In the genomic region with DNA sequence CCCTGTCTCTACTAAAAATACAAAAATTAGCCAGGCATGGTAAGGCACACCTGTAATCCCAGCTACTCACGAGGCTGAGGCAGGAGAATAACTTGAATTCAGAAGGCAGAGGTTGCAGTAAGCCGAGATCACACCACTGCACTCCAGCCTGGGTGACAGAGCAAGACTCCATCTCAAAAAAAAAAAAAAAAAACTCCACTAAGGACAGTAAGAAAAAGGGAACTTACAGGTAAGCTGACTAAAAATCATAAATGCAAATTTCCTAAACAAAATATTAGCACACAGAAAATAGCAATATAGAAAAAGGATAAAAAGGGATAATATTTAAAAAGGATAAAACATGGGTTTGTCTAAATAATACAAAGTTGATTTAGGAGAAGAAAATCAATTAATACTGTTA, we compare ENCODE assay signal across 20 cellular contexts. TPM values are rescaled to one million over a fixed set of nuclear protein-coding genes. Genes with fewer than 3 reads are reported as not detected.
DNase-seq lines count a peak whose midpoint lies in the region; ATAC-seq and TF ChIP-seq lines count a peak whose summit lies in the region.
"Had no signal": no experiment of that assay in that cellular context is flagged by ENCODE, and none has a peak within 500 bp of the region (broad histone marks: within the 10 kb centered on the region; RNA-seq: fewer than 3 reads in every experiment).

No MANE protein-coding gene starts in this region.

- no peak for TF ChIP-seq CTCF in DOHH2 (IDR thresholded peaks at IDR 0.05; ENCODE audit: low read depth, low read length, poor library complexity, severe bottlenecking)
- no peak for TF ChIP-seq CTCF in activated B cell treated with CpG ODN at 0.5 μM for 24 hours (IDR thresholded peaks at IDR 0.05)
- no peak for TF ChIP-seq CTCF in GM10266 (IDR thresholded peaks at IDR 0.05; ENCODE audit: control insufficient read depth, insufficient read depth, low read depth, missing control alignments)

- no peaks in the 10 kb centered on the region for H3K27me3 ChIP-seq in DOHH2 (ENCODE audit: control insufficient read depth, low read length)
- no peaks in the 10 kb centered on the region for H3K27me3 ChIP-seq in mesenchymal stem cell (ENCODE audit: control insufficient read depth in 1 of 2, insufficient read depth in 1 of 2, low read length in 2 of 2)
- H3K27me3 ChIP-seq: BLaER1 had no signal

- peaks cover 1% of the 10 kb centered on the region for H3K27me3 Mint-ChIP-seq in activated B cell treated with CpG ODN at 0.5 μM for 24 hours
- peaks cover 15% of the 10 kb centered on the region for H3K27me3 Mint-ChIP-seq in activated naive CD4-positive, alpha-beta T cell treated with anti-CD3 and anti-CD28 coated beads, Interleukin-2, amount 10 ng/mL, durations not matched to agents 7 days and 5 days
- H3K27me3 Mint-ChIP-seq: B cell had no signal

- no peak overlapping the region for H2AK5ac ChIP-seq in mesenchymal stem cell (ENCODE audit: low read length, severe bottlenecking)

- H3K9me2 ChIP-seq in DOHH2 (replicated peaks; ENCODE audit: control insufficient read depth, low read length), result no peaks in the 10 kb centered on the region

- H3K4me1 Mint-ChIP-seq in activated B cell treated with CpG ODN at 0.5 μM for 24 hours, result peaks cover 14% of the 10 kb centered on the region
- H3K4me1 Mint-ChIP-seq in activated naive CD4-positive, alpha-beta T cell treated with anti-CD3 and anti-CD28 coated beads, Interleukin-2, amount 10 ng/mL, durations not matched to agents 7 days and 5 days, result no peaks in the 10 kb centered on the region

- no peak overlapping the region for H2BK12ac ChIP-seq in mesenchymal stem cell (ENCODE audit: low read length in 2 of 2)

- no peaks in the 10 kb centered on the region for H4K20me1 ChIP-seq in DOHH2 (ENCODE audit: control insufficient read depth, insufficient read depth, low read depth, low read length)
- H4K20me1 ChIP-seq: BLaER1 had no signal

- no peak overlapping the region for H3K18ac ChIP-seq in mesenchymal stem cell (ENCODE audit: low read depth in 1 of 2, low read length in 2 of 2)

- H3K36me3 Mint-ChIP-seq in activated B cell treated with CpG ODN at 0.5 μM for 24 hours (ENCODE audit: low read depth), result no peaks in the 10 kb centered on the region
- no peaks in the 10 kb centered on the region for H3K36me3 Mint-ChIP-seq in activated naive CD4-positive, alpha-beta T cell treated with anti-CD3 and anti-CD28 coated beads, Interleukin-2, amount 10 ng/mL, durations not matched to agents 7 days and 5 days
- H3K36me3 Mint-ChIP-seq: CD8-positive, alpha-beta T cell had no signal

- H3F3A ChIP-seq in DOHH2 (ENCODE audit: control insufficient read depth, insufficient read depth), result no peaks in the 10 kb centered on the region

- ATAC-seq in activated B cell treated with CpG ODN at 0.5 μM for 24 hours (ENCODE audit: low read depth), result peak; percentile 28
- ATAC-seq: CD8-positive, alpha-beta T cell had no signal

- no peak overlapping the region for H3K27ac Mint-ChIP-seq in activated B cell treated with CpG ODN at 0.5 μM for 24 hours
- H3K27ac Mint-ChIP-seq in activated naive CD4-positive, alpha-beta T cell treated with anti-CD3 and anti-CD28 coated beads, Interleukin-2, amount 10 ng/mL, durations not matched to agents 7 days and 5 days, result no peak overlapping the region
- H3K27ac Mint-ChIP-seq: B cell; CD4-positive, CD25-positive, alpha-beta regulatory T cell; CD8-positive, alpha-beta T cell; HFFc6 had no signal

- H3K4ac ChIP-seq in mesenchymal stem cell (ENCODE audit: low read depth in 1 of 2, low read length in 2 of 2), result no peak overlapping the region

- no peak overlapping the region for H2BK15ac ChIP-seq in mesenchymal stem cell (ENCODE audit: low read depth, poor library complexity, severe bottlenecking)

- intact Hi-C loops in activated B cell treated with CpG ODN at 0.5 μM for 24 hours (cut with micrococcal nuclease), result no loop called here

- H2BK120ac ChIP-seq in mesenchymal stem cell (ENCODE audit: low read depth, low read length), result no peak overlapping the region

- H2BK5ac ChIP-seq in mesenchymal stem cell (ENCODE audit: low read depth, low read length, poor library complexity, severe bottlenecking), result peak overlapping the region; percentile 31

- H3K36me3 ChIP-seq in DOHH2 (ENCODE audit: control insufficient read depth, low read length) (no peaks in the 10 kb centered on the region), mesenchymal stem cell (ENCODE audit: control insufficient read depth in 1 of 2, insufficient read depth in 2 of 2, low read depth in 1 of 2, low read length in 2 of 2) (no peaks in the 10 kb centered on the region)
- H3K36me3 ChIP-seq: BLaER1, HAP-1 had no signal

- H3K27ac ChIP-seq in DOHH2 (ENCODE audit: low read depth, low read length) (no peak overlapping the region), mesenchymal stem cell (ENCODE audit: low read length, poor library complexity, severe bottlenecking) (no peak overlapping the region), substantia nigra (ENCODE audit: low read depth, low read length, poor library complexity, severe bottlenecking) (no peak overlapping the region)
- H3K27ac ChIP-seq: 22Rv1, BLaER1, C4-2B had no signal

- CTCF ChIA-PET in activated B cell treated with CpG ODN at 0.5 μM for 24 hours (lab: Charles Lee), result interaction anchor here (0.5 to 4.3 kb wide), 2 partner anchors 286 kb away, joined by 3 to 55 read pairs; no protein-coding TSS in a partner anchor
- CTCF ChIA-PET in activated naive CD4-positive, alpha-beta T cell treated with anti-CD3 and anti-CD28 coated beads, Interleukin-2, amount 10 ng/mL, durations not matched to agents 7 days and 5 days (lab: Charles Lee), result no interaction called here

- H3K4me2 ChIP-seq in DOHH2 (ENCODE audit: low read length) (peak overlapping the region; percentile 13), mesenchymal stem cell (ENCODE audit: low read length, poor library complexity, severe bottlenecking) (no peak overlapping the region)
- H3K4me2 ChIP-seq: BLaER1 had no signal

- H3K4me3 ChIP-seq in DOHH2 (ENCODE audit: low read length), result no peak overlapping the region
- no peak overlapping the region for H3K4me3 ChIP-seq in mesenchymal stem cell (ENCODE audit: insufficient read depth in 1 of 2, low read depth in 1 of 2, low read length in 2 of 2)
- H3K4me3 ChIP-seq: BLaER1, HAP-1 had no signal

- H4K91ac ChIP-seq in mesenchymal stem cell (ENCODE audit: low read length), result no peak overlapping the region

- H3K9me3 Mint-ChIP-seq in activated B cell treated with CpG ODN at 0.5 μM for 24 hours, result no peaks in the 10 kb centered on the region
- H3K9me3 Mint-ChIP-seq in activated naive CD4-positive, alpha-beta T cell treated with anti-CD3 and anti-CD28 coated beads, Interleukin-2, amount 10 ng/mL, durations not matched to agents 7 days and 5 days, result no peaks in the 10 kb centered on the region
- H3K9me3 Mint-ChIP-seq: CD8-positive, alpha-beta T cell; HFFc6 had no signal

- no peak overlapping the region for H3K14ac ChIP-seq in mesenchymal stem cell (ENCODE audit: low read length in 2 of 2)

- H3K9me3 ChIP-seq in DOHH2 (ENCODE audit: control insufficient read depth, insufficient read depth, low read length) (no peaks in the 10 kb centered on the region), mesenchymal stem cell (ENCODE audit: control insufficient read depth, low read length) (no peaks in the 10 kb centered on the region)
- H3K9me3 ChIP-seq: BLaER1, Caco-2, HAP-1 had no signal

- H3K4me1 ChIP-seq in DOHH2 (ENCODE audit: control insufficient read depth, low read length), result peaks cover 23% of the 10 kb centered on the region
- H3K4me1 ChIP-seq in mesenchymal stem cell (ENCODE audit: control insufficient read depth, insufficient read depth, low read depth, low read length), result no peaks in the 10 kb centered on the region
- H3K4me1 ChIP-seq: BLaER1, Caco-2, HAP-1 had no signal

- WGBS in mesenchymal stem cell, result 67% methylated on average over 1 of the region's 2 CpGs

- H3K23ac ChIP-seq in mesenchymal stem cell (ENCODE audit: low read length in 2 of 2), result no peak overlapping the region

- H3K4me3 Mint-ChIP-seq in activated B cell treated with CpG ODN at 0.5 μM for 24 hours, result no peak overlapping the region
- no peak overlapping the region for H3K4me3 Mint-ChIP-seq in activated naive CD4-positive, alpha-beta T cell treated with anti-CD3 and anti-CD28 coated beads, Interleukin-2, amount 10 ng/mL, durations not matched to agents 7 days and 5 days
- H3K4me3 Mint-ChIP-seq: B cell; CD4-positive, CD25-positive, alpha-beta regulatory T cell; CD8-positive, alpha-beta T cell; HFFc6 had no signal

- no peak overlapping the region for H4K8ac ChIP-seq in mesenchymal stem cell (ENCODE audit: low read length)

- no peak overlapping the region for H3K9ac ChIP-seq in mesenchymal stem cell (ENCODE audit: low read length)
- H3K9ac ChIP-seq: BLaER1 had no signal

- no peak overlapping the region for H2AFZ ChIP-seq in mesenchymal stem cell (ENCODE audit: low read depth, low read length)

- POLR2A ChIA-PET in activated B cell treated with CpG ODN at 0.5 μM for 24 hours (lab: Charles Lee), result interaction anchor here (0.5 kb wide), 1 partner anchor 116 kb away, joined by 4 read pairs; no protein-coding TSS in a partner anchor

- DNase-seq in activated B cell treated with CpG ODN at 0.5 μM for 24 hours, result no peak
- DNase-seq in mesenchymal stem cell, result no peak
- DNase-seq in GM10266 (ENCODE audit: extremely low spot score), result no peak
- no peak for DNase-seq in substantia nigra (lab: John Stamatoyannopoulos, UW)
- no peak for DNase-seq in activated naive CD4-positive, alpha-beta T cell treated with anti-CD3 and anti-CD28 coated beads, Interleukin-2, amount 10 ng/mL, durations not matched to agents 7 days and 5 days
- DNase-seq: Caco-2; CD4-positive, CD25-positive, alpha-beta regulatory T cell; CD8-positive, alpha-beta T cell; DMS153; DND-41; EL; GDM1; GOT3; HFFc6 had no signal

- H3K79me1 ChIP-seq in mesenchymal stem cell (replicated peaks; ENCODE audit: low read length, poor library complexity, severe bottlenecking), result no peaks in the 10 kb centered on the region

- H3K79me2 ChIP-seq in DOHH2 (ENCODE audit: control insufficient read depth, low read length), result no peaks in the 10 kb centered on the region

RNA-seq across cellular contexts. Expression of a gene that starts 27.9 kb away (rescaled TPM):
- total RNA-seq in activated B cell treated with CpG ODN at 0.5 μM for 24 hours, result 31.2 and 34.7 TPM in 2 replicates
- 22.9 TPM for polyA plus RNA-seq in mesenchymal stem cell (2013, experiment 1 of 2)
- 22.8 TPM for polyA plus RNA-seq in mesenchymal stem cell (2013, experiment 2 of 2)

RNA-seq across cellular contexts. Expression of a gene that starts 46.2 kb away (rescaled TPM):
- total RNA-seq in activated B cell treated with CpG ODN at 0.5 μM for 24 hours, result 5.3 and 5.9 TPM in 2 replicates
- polyA plus RNA-seq in mesenchymal stem cell (2013, experiment 1 of 2), result 0.21 TPM
- 0.21 TPM for polyA plus RNA-seq in mesenchymal stem cell (2013, experiment 2 of 2)
